In genomic region chr9:107631788-107632187, GRCh38 we compare ENCODE assay signal across 17 cellular contexts.
"Had no signal": no experiment of that assay in that cellular context is flagged by ENCODE, and none has a peak within 500 bp of the region (broad histone marks: within the 10 kb centered on the region; RNA-seq: fewer than 3 reads in every experiment).

No MANE protein-coding gene starts in this region.

- H3K27ac Mint-ChIP-seq: activated naive CD4-positive, alpha-beta T cell treated with anti-CD3 and anti-CD28 coated beads, Interleukin-2, amount 50 U/mL, for 24 hours; effector memory CD8-positive, alpha-beta T cell; progenitor cell of endocrine pancreas had no signal

- H3K4me3 ChIP-seq: heart left ventricle, sigmoid colon, upper lobe of right lung had no signal

- H3K9me3 ChIP-seq: heart left ventricle, sigmoid colon, upper lobe of right lung had no signal

- H3K4me3 Mint-ChIP-seq: activated naive CD4-positive, alpha-beta T cell treated with anti-CD3 and anti-CD28 coated beads, Interleukin-2, amount 50 U/mL, for 24 hours; effector memory CD8-positive, alpha-beta T cell; naive thymus-derived CD8-positive, alpha-beta T cell had no signal

- ATAC-seq: effector memory CD8-positive, alpha-beta T cell; foreskin keratinocyte; heart left ventricle; naive thymus-derived CD8-positive, alpha-beta T cell; upper lobe of right lung had no signal

- H3K4me1 Mint-ChIP-seq: activated naive CD4-positive, alpha-beta T cell treated with anti-CD3 and anti-CD28 coated beads, Interleukin-2, amount 50 U/mL, for 24 hours had no signal

- H3K9me3 Mint-ChIP-seq: activated naive CD4-positive, alpha-beta T cell treated with anti-CD3 and anti-CD28 coated beads, Interleukin-2, amount 50 U/mL, for 24 hours; effector memory CD8-positive, alpha-beta T cell had no signal

- H3K27me3 ChIP-seq: brain microvascular endothelial cell, foreskin keratinocyte, heart left ventricle, sigmoid colon, upper lobe of right lung had no signal

- H3K4me1 ChIP-seq: foreskin keratinocyte had no signal

- DNase-seq: activated effector memory CD4-positive, alpha-beta T cell treated with Interleukin-2 at 50 U/mL for 16 hours; activated T-cell treated with anti-CD3 and anti-CD28 coated beads, Interleukin-2, amount 50 U/mL, for 1 hour; brain microvascular endothelial cell; effector memory CD8-positive, alpha-beta T cell; foreskin keratinocyte; heart left ventricle; kidney; naive thymus-derived CD8-positive, alpha-beta T cell; nucleus accumbens; sigmoid colon; stimulated activated CD4-positive, alpha-beta T cell treated with anti-CD3 and anti-CD28 coated beads, Interleukin-12 subunit alpha, Interleukin-12 subunit beta, amount 100 ng/mL, for 4 hours; stimulated activated naive CD4-positive, alpha-beta T cell treated with Interleukin-2 at 50 U/mL for 16 hours; T-helper 2 cell; upper lobe of right lung had no signal

- H3K36me3 Mint-ChIP-seq: activated naive CD4-positive, alpha-beta T cell treated with anti-CD3 and anti-CD28 coated beads, Interleukin-2, amount 50 U/mL, for 24 hours; naive thymus-derived CD8-positive, alpha-beta T cell had no signal

- H3K27ac ChIP-seq: brain microvascular endothelial cell, epithelial cell of prostate, foreskin keratinocyte, heart left ventricle, upper lobe of right lung had no signal

- H3K36me3 ChIP-seq: brain microvascular endothelial cell, heart left ventricle, sigmoid colon, upper lobe of right lung had no signal
